11 cellular contexts compared by ENCODE assay signal in the genomic region with DNA sequence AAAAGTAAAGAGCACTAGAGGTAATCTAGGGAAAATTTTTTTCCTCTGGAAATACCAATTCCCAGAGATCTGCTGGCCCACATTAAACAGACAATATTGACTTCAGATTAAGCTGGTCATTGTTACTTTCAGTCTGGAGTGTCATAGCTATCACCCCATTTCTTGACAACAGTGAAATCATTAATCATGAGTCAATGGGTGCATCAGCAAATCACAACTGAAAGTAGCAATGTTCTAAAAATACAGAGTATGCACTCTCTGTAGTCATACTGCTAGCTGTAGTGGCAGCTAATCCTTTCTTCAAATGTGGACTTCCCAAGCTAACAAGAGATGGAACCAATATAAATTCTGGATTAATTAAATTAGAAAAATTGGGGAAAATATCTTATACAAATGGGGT.
A peak's percentile ranks its signal among the peaks of the same experiment; 100 is the strongest.
DNase-seq lines count a peak whose midpoint lies in the region; ATAC-seq and TF ChIP-seq lines count a peak whose summit lies in the region.
"Had no signal": no experiment of that assay in that cellular context is flagged by ENCODE, and none has a peak within 500 bp of the region (broad histone marks: within the 10 kb centered on the region; RNA-seq: fewer than 3 reads in every experiment).

No MANE protein-coding gene starts in this region.

- TF ChIP-seq POLR2A in breast epithelium (IDR thresholded peaks at IDR 0.05): no peak
- TF ChIP-seq POLR2A in prostate gland (IDR thresholded peaks at IDR 0.05): no peak

- peak; percentile 84 for ATAC-seq in GM21737 (IDR thresholded peaks at IDR 0.05; ENCODE audit: unreplicated experiment)
- peak; percentile 91 for ATAC-seq in HG03175 (IDR thresholded peaks at IDR 0.05; ENCODE audit: unreplicated experiment)

- dilution Hi-C loops in mammary epithelial cell (cut with HindIII; ENCODE audit: low sequenced_read_pairs): loop anchor here (5.0 kb wide), 1 partner anchor 43 kb away; no protein-coding TSS in a partner anchor

- H3K27me3 ChIP-seq in mammary epithelial cell (ENCODE audit: insufficient read depth, low read length) (no peaks in the 10 kb centered on the region), breast epithelium (no peaks in the 10 kb centered on the region), prostate gland (replicated peaks; ENCODE audit: insufficient read depth) (no peaks in the 10 kb centered on the region), PC-9 (ENCODE audit: insufficient read depth, low read depth) (no peaks in the 10 kb centered on the region)

- H3K4me3 ChIP-seq in mammary epithelial cell (replicated peaks in 1 of 3; ENCODE audit: insufficient read depth in 1 of 3, low read depth in 2 of 3, low read length in 3 of 3) (no peak overlapping the region), breast epithelium (no peak overlapping the region), prostate gland (no peak overlapping the region), PC-9 (no peak overlapping the region)

- DNase-seq in mammary epithelial cell: peak; percentile 25
- DNase-seq in breast epithelium (ENCODE audit: low spot score in 2 of 2): no peak
- no peak for DNase-seq in DMS153 treated with DMSO at 0.1 percent for 48 hours (lab: John Stamatoyannopoulos, UW; ENCODE audit: unreplicated experiment)
- DNase-seq in prostate gland (ENCODE audit: low spot score): no peak
- no peak for DNase-seq in PC-9
- DNase-seq in GF-D8 (lab: John Stamatoyannopoulos, UW): no peak
- DNase-seq: NCI-H1417, WERI-Rb-1 had no signal

- H3K4me1 ChIP-seq in mammary epithelial cell (ENCODE audit: insufficient read depth, low read length) (no peaks in the 10 kb centered on the region), breast epithelium (no peaks in the 10 kb centered on the region), prostate gland (replicated peaks) (no peaks in the 10 kb centered on the region), PC-9 (replicated peaks; ENCODE audit: insufficient read depth) (no peaks in the 10 kb centered on the region)

- POLR2A ChIA-PET in PC-9 (lab: Charles Lee; ENCODE audit: unreplicated experiment): no interaction called here

- H3K36me3 ChIP-seq in mammary epithelial cell (ENCODE audit: insufficient read depth, low read length) (no peaks in the 10 kb centered on the region), breast epithelium (no peaks in the 10 kb centered on the region), prostate gland (no peaks in the 10 kb centered on the region), PC-9 (ENCODE audit: low read depth) (no peaks in the 10 kb centered on the region)
- H3K36me3 ChIP-seq: WERI-Rb-1 had no signal

- no peaks in the 10 kb centered on the region for H3K79me2 ChIP-seq in mammary epithelial cell (ENCODE audit: insufficient read depth, low read length)
- H3K79me2 ChIP-seq in PC-9 (ENCODE audit: low read depth): no peaks in the 10 kb centered on the region

- H3F3A ChIP-seq in PC-9 (ENCODE audit: insufficient read depth, low read depth): no peaks in the 10 kb centered on the region

- intact Hi-C loops in mammary epithelial cell (cut with micrococcal nuclease) (no loop called here), breast epithelium (cut with DNase I; ENCODE audit: low total_unique reads) (no loop called here), prostate gland (cut with DNase I) (no loop called here), PC-9 (cut with micrococcal nuclease; ENCODE audit: unreplicated experiment) (no loop called here)

- H3K4me2 ChIP-seq in mammary epithelial cell (ENCODE audit: insufficient read depth, low read depth, low read length) (no peak overlapping the region), PC-9 (no peak overlapping the region)

- no peaks in the 10 kb centered on the region for H3K9me2 ChIP-seq in PC-9 (ENCODE audit: insufficient read depth)

- H2AFZ ChIP-seq in mammary epithelial cell (ENCODE audit: low read depth, low read length): no peak overlapping the region
- no peak overlapping the region for H2AFZ ChIP-seq in PC-9

- no peaks in the 10 kb centered on the region for H4K20me1 ChIP-seq in mammary epithelial cell (ENCODE audit: insufficient read depth, low read length)
- no peaks in the 10 kb centered on the region for H4K20me1 ChIP-seq in PC-9 (ENCODE audit: insufficient read depth)

- H3K9me3 ChIP-seq in mammary epithelial cell (replicated peaks; ENCODE audit: insufficient read depth, low read length): no peaks in the 10 kb centered on the region
- peaks cover 0 to 9% of the 10 kb centered on the region in 2 donors for H3K9me3 ChIP-seq in breast epithelium
- no peaks in the 10 kb centered on the region for H3K9me3 ChIP-seq in prostate gland
- no peaks in the 10 kb centered on the region for H3K9me3 ChIP-seq in PC-9 (ENCODE audit: insufficient read depth, low read depth)

- no TSS peak for BruUV-seq in mammary epithelial cell (replicated peaks; lab: Mats Ljungman, UMichigan)
- BruUV-seq in PC-9 (replicated peaks; lab: Mats Ljungman, UMichigan): no TSS peak

- in situ Hi-C loops in mammary epithelial cell (cut with MboI; ENCODE audit: low sequenced_read_pairs in 2 of 2): no loop called here

- no peak overlapping the region for H3K27ac ChIP-seq in mammary epithelial cell (ENCODE audit: insufficient read depth, low read depth, low read length)
- H3K27ac ChIP-seq in breast epithelium: no peak overlapping the region
- H3K27ac ChIP-seq in prostate gland: no peak overlapping the region
- no peak overlapping the region for H3K27ac ChIP-seq in PC-9
- H3K27ac ChIP-seq: HL-60, WERI-Rb-1 had no signal

- TF ChIP-seq CTCF in mammary epithelial cell (conservative IDR thresholded peaks at IDR 0.05 in 1 of 2, IDR thresholded peaks at IDR 0.05 in 1 of 2; ENCODE audit: extremely low read depth in 1 of 2, insufficient read depth in 1 of 2, low read depth in 1 of 2, low read length in 2 of 2) (no peak), breast epithelium (IDR thresholded peaks at IDR 0.05) (no peak), prostate gland (IDR thresholded peaks at IDR 0.05) (no peak), PC-9 (conservative IDR thresholded peaks at IDR 0.05) (no peak)

- CTCF ChIA-PET in mammary epithelial cell (lab: Charles Lee; ENCODE audit: low non-redundant PET) (no interaction called here), PC-9 (lab: Charles Lee) (no interaction called here)

- no peak overlapping the region for H3K9ac ChIP-seq in mammary epithelial cell (ENCODE audit: insufficient read depth, low read length)
